In the genomic region with DNA sequence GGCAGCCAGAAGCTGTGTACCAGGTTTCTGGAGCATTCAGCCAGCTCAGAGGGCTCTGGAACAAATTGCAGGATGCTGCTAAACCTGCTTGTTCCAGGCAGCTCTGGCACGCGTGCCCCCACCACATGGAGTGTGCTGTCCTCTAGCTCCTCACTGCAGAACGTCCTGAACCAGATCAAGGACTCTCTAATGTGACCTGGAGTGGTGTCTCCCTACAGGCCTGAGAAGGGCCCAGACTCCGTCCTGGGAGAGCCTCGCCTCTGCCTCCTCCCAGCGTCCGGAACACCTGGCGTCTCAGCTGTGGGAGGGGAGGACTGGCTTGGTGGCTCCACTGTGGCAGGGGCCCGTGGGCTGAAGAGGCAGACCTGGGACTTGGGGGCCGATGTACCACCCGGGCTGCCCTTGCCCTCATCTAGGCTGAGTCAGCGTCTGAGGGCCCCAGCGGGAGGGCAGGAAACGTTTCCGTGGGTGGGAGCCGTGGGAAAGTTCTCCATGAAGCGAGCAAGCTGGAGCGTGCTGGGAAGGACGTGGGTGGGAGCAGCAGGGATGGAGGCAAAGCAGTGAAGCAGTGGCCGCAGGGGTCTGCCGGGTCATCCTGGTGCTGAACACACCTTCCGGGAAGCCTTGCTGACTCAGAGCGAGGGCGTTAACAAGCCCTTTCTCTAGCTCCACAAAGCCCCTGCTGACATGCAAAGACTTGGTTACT, we compare ENCODE assay signal across 12 cellular contexts.
DNase-seq lines count a peak whose midpoint lies in the region; ATAC-seq and TF ChIP-seq lines count a peak whose summit lies in the region.
"Had no signal": no experiment of that assay in that cellular context is flagged by ENCODE, and none has a peak within 500 bp of the region (broad histone marks: within the 10 kb centered on the region; RNA-seq: fewer than 3 reads in every experiment).

No MANE protein-coding gene starts in this region.

- H3F3A ChIP-seq in smooth muscle cell (ENCODE audit: low read depth): peaks cover 6% of the 10 kb centered on the region

- no peaks in the 10 kb centered on the region for H3K27me3 ChIP-seq in H7 (ENCODE audit: control insufficient read depth, insufficient read depth, low read length)
- no peaks in the 10 kb centered on the region for H3K27me3 ChIP-seq in hepatocyte
- no peaks in the 10 kb centered on the region for H3K27me3 ChIP-seq in smooth muscle cell (ENCODE audit: low read depth)

- H3K27me3 Mint-ChIP-seq in endothelial cell (ENCODE audit: unreplicated experiment): peaks cover 2% of the 10 kb centered on the region

- H3K4me1 ChIP-seq in hepatocyte (ENCODE audit: insufficient read depth) (peaks cover 6% of the 10 kb centered on the region), smooth muscle cell (ENCODE audit: low read depth) (peaks cover 11% of the 10 kb centered on the region)

- TF ChIP-seq CTCF in hepatocyte (IDR thresholded peaks at IDR 0.05; ENCODE audit: poor library complexity) (no peak), smooth muscle cell (IDR thresholded peaks at IDR 0.05; ENCODE audit: borderline replicate concordance, insufficient read depth, poor library complexity, severe bottlenecking) (no peak), endothelial cell (IDR thresholded peaks at IDR 0.05; ENCODE audit: unreplicated experiment) (no peak)

- H3K9me3 ChIP-seq in hepatocyte (ENCODE audit: low read depth) (no peaks in the 10 kb centered on the region), smooth muscle cell (replicated peaks; ENCODE audit: low read depth) (no peaks in the 10 kb centered on the region)

- H2AFZ ChIP-seq in hepatocyte (no peak overlapping the region), smooth muscle cell (ENCODE audit: low read depth) (peak overlapping the region; percentile 30)

- H3K27ac ChIP-seq in hepatocyte (no peak overlapping the region), smooth muscle cell (ENCODE audit: low read depth) (peak overlapping the region; percentile 89)
- H3K27ac ChIP-seq: VCaP had no signal

- no peaks in the 10 kb centered on the region for H3K4me1 Mint-ChIP-seq in endothelial cell (ENCODE audit: unreplicated experiment)
- H3K4me1 Mint-ChIP-seq: memory B cell had no signal

- no peaks in the 10 kb centered on the region for H3K36me3 Mint-ChIP-seq in endothelial cell (ENCODE audit: low read depth, unreplicated experiment)
- H3K36me3 Mint-ChIP-seq: memory B cell had no signal

- WGBS in hepatocyte (ENCODE audit: low lambda C conversion rate, missing lambda C conversion rate): 71% methylated on average over 23 of the region's 24 CpGs
- 21% methylated on average over 24 of the region's 24 CpGs for WGBS in smooth muscle cell (ENCODE audit: low lambda C conversion rate)

- H3K9me3 Mint-ChIP-seq in endothelial cell (ENCODE audit: unreplicated experiment): no peaks in the 10 kb centered on the region
- H3K9me3 Mint-ChIP-seq: memory B cell had no signal

- no peak overlapping the region for H3K4me3 Mint-ChIP-seq in endothelial cell (ENCODE audit: unreplicated experiment)
- H3K4me3 Mint-ChIP-seq: memory B cell had no signal

- H3K4me2 ChIP-seq in hepatocyte (no peak overlapping the region), smooth muscle cell (peak overlapping the region; percentile 59)

- no peaks in the 10 kb centered on the region for H3K79me2 ChIP-seq in hepatocyte
- H3K79me2 ChIP-seq in smooth muscle cell (ENCODE audit: low read depth): no peaks in the 10 kb centered on the region

- ATAC-seq in GM18907 (IDR thresholded peaks at IDR 0.05; ENCODE audit: unreplicated experiment): no peak

- H3K36me3 ChIP-seq in H7 (replicated peaks; ENCODE audit: control insufficient read depth, insufficient read depth, low read length): no peaks in the 10 kb centered on the region
- no peaks in the 10 kb centered on the region for H3K36me3 ChIP-seq in hepatocyte (replicated peaks; ENCODE audit: insufficient read depth, low read depth)
- H3K36me3 ChIP-seq in smooth muscle cell (ENCODE audit: low read depth): no peaks in the 10 kb centered on the region

- H3K4me3 ChIP-seq in H7 (ENCODE audit: insufficient read depth, low read depth, low read length) (no peak overlapping the region), hepatocyte (no peak overlapping the region), smooth muscle cell (no peak overlapping the region)

- no peak overlapping the region for H3K27ac Mint-ChIP-seq in endothelial cell (ENCODE audit: unreplicated experiment)
- H3K27ac Mint-ChIP-seq: memory B cell had no signal

- no peaks in the 10 kb centered on the region for H3K9me2 ChIP-seq in hepatocyte (replicated peaks; ENCODE audit: insufficient read depth)

- no peaks in the 10 kb centered on the region for H4K20me1 ChIP-seq in hepatocyte (ENCODE audit: insufficient read depth, poor library complexity, severe bottlenecking)
- no peaks in the 10 kb centered on the region for H4K20me1 ChIP-seq in smooth muscle cell (ENCODE audit: low read depth)

- H3K9ac ChIP-seq in smooth muscle cell (ENCODE audit: low read depth): peak overlapping the region; percentile 41

- peak; percentile 74 for DNase-seq in H7
- peak; percentile 87 for DNase-seq in astrocyte of the hippocampus (ENCODE audit: low read depth, low spot score)
- DNase-seq in hepatocyte (ENCODE audit: low spot score): peak; percentile 53
- DNase-seq in smooth muscle cell (lab: John Stamatoyannopoulos, UW; ENCODE audit: unreplicated experiment): peak; percentile 22
- no peak for DNase-seq in endothelial cell (ENCODE audit: low spot score)
- DNase-seq in OCI-M1 (lab: John Stamatoyannopoulos, UW): no peak
- no peak for DNase-seq in NCI-H2081 (lab: John Stamatoyannopoulos, UW)
- DNase-seq: central memory CD4-positive, alpha-beta T cell; NCI-H1930 had no signal

Comparison
In these comparisons a context has a peak if more than half of its experiments do, and no peak if none do; other contexts are left out.
1. DNase-seq: peak in H7 (single experiment), astrocyte of the hippocampus (single experiment), hepatocyte (single experiment) and smooth muscle cell (single experiment); none in endothelial cell (single experiment), OCI-M1 (single experiment) and NCI-H2081 (0 of 2).